ENCODE assay signal across 29 cellular contexts in the genomic region with DNA sequence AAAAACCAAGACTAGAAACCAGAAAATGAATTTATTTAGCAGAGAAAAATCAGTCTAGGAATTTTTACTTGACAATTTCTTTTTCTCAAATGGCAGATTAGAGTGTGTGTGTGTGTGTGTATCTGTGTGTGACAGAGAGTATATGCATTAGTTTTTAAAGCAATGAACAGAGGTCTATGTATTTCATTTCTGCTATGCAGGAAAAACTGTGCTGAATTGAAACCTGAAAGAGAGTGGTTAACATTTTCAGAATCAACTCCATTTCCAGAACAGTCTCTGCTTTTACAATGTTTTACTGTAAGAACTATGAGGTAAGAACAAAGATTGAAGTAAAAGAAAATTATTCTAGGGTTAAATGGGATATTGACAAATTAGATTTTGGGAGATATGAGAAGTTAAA.
"Had no signal": no experiment of that assay in that cellular context is flagged by ENCODE, and none has a peak within 500 bp of the region (broad histone marks: within the 10 kb centered on the region; RNA-seq: fewer than 3 reads in every experiment).

No MANE protein-coding gene starts in this region.

- H3K36me3 ChIP-seq: adrenal gland, colonic mucosa, left ventricle myocardium inferior, neural progenitor cell, sigmoid colon, thoracic aorta, uterus had no signal

- ATAC-seq: body of pancreas; natural killer cell; psoas muscle; stimulated activated effector memory CD8-positive, alpha-beta T cell treated with anti-CD3 and anti-CD28 coated beads, Interleukin-12 subunit alpha, Interleukin-12 subunit beta, amount 100 ng/mL, for 72 hours; WTC11 had no signal

- H3K4me3 ChIP-seq: adrenal gland, body of pancreas, colonic mucosa, left ventricle myocardium inferior, lung, neural progenitor cell, psoas muscle, sigmoid colon, thoracic aorta, uterus had no signal

- H2AFZ ChIP-seq: neural progenitor cell, parathyroid adenoma had no signal

- H3K4me1 ChIP-seq: adrenal gland, body of pancreas, colonic mucosa, left ventricle myocardium inferior, neural progenitor cell, parathyroid adenoma, psoas muscle, sigmoid colon, uterus had no signal

- DNase-seq: activated CD4-positive, alpha-beta T cell treated with anti-CD3 and anti-CD28 coated beads for 4 hours; activated CD4-positive, alpha-beta T cell treated with anti-CD3 and anti-CD28 coated beads, Interleukin-2, amount 50 U/mL, for 48 hours; activated CD8-positive, alpha-beta memory T cell treated with anti-CD3 and anti-CD28 coated beads for 24 hours; activated effector memory CD4-positive, alpha-beta T cell treated with anti-CD3 and anti-CD28 coated beads, Interleukin-2, amount 50 U/mL, for 16 hours; activated naive CD4-positive, alpha-beta T cell treated with anti-CD3 and anti-CD28 coated beads for 36 hours; activated naive CD8-positive, alpha-beta T cell treated with anti-CD3 and anti-CD28 coated beads for 36 hours; adrenal gland; aorta; body of pancreas; cerebellar nuclear complex; colonic mucosa; effector memory CD4-positive, alpha-beta T cell; glutamatergic neuron; islet precursor cell; left ventricle myocardium inferior; mesendoderm; natural killer cell; occipital lobe; psoas muscle; sigmoid colon; small intestine; stimulated activated CD4-positive, alpha-beta T cell treated with anti-CD3 and anti-CD28 coated beads, Interleukin-4, amount 100 ng/mL, for 24 hours; uterus had no signal

- H3K79me2 ChIP-seq: parathyroid adenoma had no signal

- H3K4me2 ChIP-seq: neural progenitor cell had no signal

- H3K9ac ChIP-seq: neural progenitor cell, parathyroid adenoma had no signal

- H3K27ac ChIP-seq: adrenal gland, body of pancreas, colonic mucosa, left ventricle myocardium inferior, neural progenitor cell, parathyroid adenoma, psoas muscle, sigmoid colon, thoracic aorta, uterus had no signal

- H3K27me3 ChIP-seq: adrenal gland, body of pancreas, colonic mucosa, neural progenitor cell, sigmoid colon, uterus had no signal
